1 cellular context compared by ENCODE assay signal in genomic region chr12:45458854-45459807, GRCh38.
TF ChIP-seq lines count a peak whose summit lies in the region.

No MANE protein-coding gene starts in this region.

TF ChIP-seq in HepG2, 621 proteins besides CTCF, POLR2A, EP300 and RAD21 (continued from another document):
- TF ChIP-seq ZNF513 (CRISPR knock-in tag; conservative IDR thresholded peaks at IDR 0.05): no peak
- TF ChIP-seq, protein P1, sequence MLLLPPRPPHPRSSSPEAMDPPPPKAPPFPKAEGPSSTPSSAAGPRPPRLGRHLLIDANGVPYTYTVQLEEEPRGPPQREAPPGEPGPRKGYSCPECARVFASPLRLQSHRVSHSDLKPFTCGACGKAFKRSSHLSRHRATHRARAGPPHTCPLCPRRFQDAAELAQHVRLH (CRISPR knock-in tag; IDR thresholded peaks at IDR 0.05; ENCODE audit: borderline replicate concordance, low read depth): no peak
- TF ChIP-seq MZF1 (CRISPR knock-in tag; IDR thresholded peaks at IDR 0.05; ENCODE audit: borderline replicate concordance): no peak
- TF ChIP-seq ZNF687 (CRISPR knock-in tag; IDR thresholded peaks at IDR 0.05): no peak
- no peak for TF ChIP-seq NR2F1 (CRISPR knock-in tag; IDR thresholded peaks at IDR 0.05)
- TF ChIP-seq KAT2B (IDR thresholded peaks at IDR 0.05; ENCODE audit: borderline replicate concordance, low read depth, low read length): no peak
- no peak for TF ChIP-seq ZNF138 (CRISPR knock-in tag; IDR thresholded peaks at IDR 0.05; ENCODE audit: low read depth)
- TF ChIP-seq RFXANK (CRISPR knock-in tag; IDR thresholded peaks at IDR 0.05): no peak
